Comparison of ENCODE assay signal across 16 cellular contexts in the genomic region with DNA sequence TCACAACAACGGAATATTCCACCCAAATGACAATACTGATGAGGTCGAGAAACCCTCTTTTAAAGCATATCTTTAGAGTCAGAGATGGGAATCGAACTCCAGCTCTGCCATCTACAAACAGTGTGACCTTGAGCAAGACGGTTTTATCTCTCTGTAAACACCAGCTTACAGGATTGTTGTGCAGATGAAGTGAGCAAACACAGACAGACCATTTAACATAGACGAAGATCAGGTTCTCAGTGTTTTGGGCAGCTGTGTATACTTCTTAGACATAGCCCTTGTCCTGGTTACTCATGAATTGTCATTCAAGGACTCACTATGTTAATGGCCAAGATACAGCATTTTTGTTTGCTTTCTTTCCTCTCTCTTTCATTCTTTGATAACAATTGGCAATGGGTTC.
"Had no signal": no experiment of that assay in that cellular context is flagged by ENCODE, and none has a peak within 500 bp of the region (broad histone marks: within the 10 kb centered on the region; RNA-seq: fewer than 3 reads in every experiment).

No MANE protein-coding gene starts in this region.

- H3K27me3 ChIP-seq: hepatocyte, neural progenitor cell, pancreas, testis had no signal

- H3K36me3 ChIP-seq: neural progenitor cell, pancreas had no signal

- H3K4me1 ChIP-seq: neural progenitor cell, pancreas, testis had no signal

- H3K4me3 ChIP-seq: hepatocyte, lung, neural progenitor cell, pancreas, testis had no signal

- ATAC-seq: activated naive CD4-positive, alpha-beta T cell treated with anti-CD3 and anti-CD28 coated beads, Interleukin-2, amount 50 U/mL, for 72 hours; activated T-cell treated with anti-CD3 and anti-CD28 coated beads, Interleukin-2, amount 50 U/mL, for 4 hours; left colon; pancreas; stimulated activated naive CD8-positive, alpha-beta T cell treated with anti-CD3 and anti-CD28 coated beads, Interleukin-15, Interleukin-2, amounts not matched to agents 100 U/mL and 50 U/mL, for 24 hours had no signal

- H3K9me3 ChIP-seq: pancreas, testis had no signal

- H3K27ac ChIP-seq: hepatocyte, neural progenitor cell, pancreas, testis had no signal

- DNase-seq: activated CD4-positive, alpha-beta T cell treated with anti-CD3 and anti-CD28 coated beads for 1 hour; activated CD4-positive, alpha-beta T cell treated with anti-CD3 and anti-CD28 coated beads, Interleukin-2, amount 50 U/mL, for 48 hours; activated effector memory CD4-positive, alpha-beta T cell treated with anti-CD3 and anti-CD28 coated beads, Interleukin-2, amount 50 U/mL, for 16 hours; activated T-cell treated with anti-CD3 and anti-CD28 coated beads, Interleukin-2, amount 50 U/mL, for 4 hours; immature natural killer cell; left colon; midbrain; pancreas; stimulated activated CD4-positive, alpha-beta T cell treated with anti-CD3 and anti-CD28 coated beads, Interleukin-4, amount 100 ng/mL, for 1 hour; stimulated activated CD8-positive, alpha-beta memory T cell treated with anti-CD3 and anti-CD28 coated beads, Interleukin-4, amount 100 ng/mL, for 48 hours; stimulated activated naive CD8-positive, alpha-beta T cell treated with anti-CD3 and anti-CD28 coated beads, Interleukin-15, Interleukin-2, amounts not matched to agents 100 U/mL and 50 U/mL, for 24 hours; testis had no signal
